8 cellular contexts compared by ENCODE assay signal in genomic region chr18:9101730-9102390, GRCh38. TPM values are rescaled to one million over a fixed set of nuclear protein-coding genes. Genes with fewer than 3 reads are reported as not detected.
A peak's percentile ranks its signal among the peaks of the same experiment; 100 is the strongest.
DNase-seq lines count a peak whose midpoint lies in the region; ATAC-seq and TF ChIP-seq lines count a peak whose summit lies in the region.

No MANE protein-coding gene starts in this region.

- no peaks in the 10 kb centered on the region for H3K36me3 ChIP-seq in esophagus squamous epithelium

- H3K27me3 ChIP-seq in esophagus squamous epithelium = no peaks in the 10 kb centered on the region

- peak; percentile 2 for ATAC-seq in GM21528 (IDR thresholded peaks at IDR 0.05; ENCODE audit: low FRiP score, unreplicated experiment)
- ATAC-seq in natural killer cell = peak; percentile 32 to 56 (median 48)
- no peak for ATAC-seq in GM21825 (IDR thresholded peaks at IDR 0.05; ENCODE audit: unreplicated experiment)

- intact Hi-C loops in esophagus squamous epithelium (cut with DNase I) (loop anchor here (2.0 kb wide), 1 partner anchor 35 kb away; the partner anchor contains the start of gene ANKRD12), natural killer cell (cut with micrococcal nuclease) (loop anchor here (1.0 to 10.0 kb wide), 4 partner anchors 29 to 813 kb away; partner anchors contain the start of genes RALBP1, TWSG1 and VAPA)

- peak overlapping the region; percentile 96 for H3K4me3 Mint-ChIP-seq in natural killer cell

- peaks cover 28 to 61% (median 31%) of the 10 kb centered on the region in 3 donors for H3K4me1 ChIP-seq in esophagus squamous epithelium

- H3K36me3 Mint-ChIP-seq in natural killer cell = no peaks in the 10 kb centered on the region

- peak overlapping the region; percentile 44 to 87 (median 70) for H3K4me3 ChIP-seq in esophagus squamous epithelium

- 0% methylated on average over 9 of the region's 9 CpGs for WGBS in esophagus squamous epithelium, 2 donors

- peak overlapping the region; percentile 85 to 98 for H3K27ac Mint-ChIP-seq in natural killer cell

- peak; percentile 45 for DNase-seq in DMS153 (lab: John Stamatoyannopoulos, UW)
- peak; percentile 69 for DNase-seq in LHCN-M2 (ENCODE audit: low read depth)
- peak; percentile 24 for DNase-seq in T-helper 22 cell (ENCODE audit: low read depth)
- DNase-seq in esophagus squamous epithelium (lab: John Stamatoyannopoulos, UW) = no peak
- DNase-seq in natural killer cell = no peak
- no peak for DNase-seq in activated CD4-positive, alpha-beta T cell treated with anti-CD3 and anti-CD28 coated beads for 1 hour

- no peaks in the 10 kb centered on the region for H3K9me3 ChIP-seq in esophagus squamous epithelium

- peaks cover 52% of the 10 kb centered on the region in 2 donors for H3K4me1 Mint-ChIP-seq in natural killer cell

- peak in 1 of 4 donors; percentile 1 for TF ChIP-seq POLR2A in esophagus squamous epithelium (IDR thresholded peaks at IDR 0.05)

- H3K9me3 Mint-ChIP-seq in natural killer cell = no peaks in the 10 kb centered on the region

- peak overlapping the region; percentile 91 to 97 (median 92) for H3K27ac ChIP-seq in esophagus squamous epithelium

- TF ChIP-seq CTCF in esophagus squamous epithelium (IDR thresholded peaks at IDR 0.05) (no peak), natural killer cell (IDR thresholded peaks at IDR 0.05) (no peak)

- H3K27me3 Mint-ChIP-seq in natural killer cell (ENCODE audit: low read depth in 2 of 2) = no peaks in the 10 kb centered on the region

RNA-seq across cellular contexts. Expression of gene NDUFV2, which starts 0.6 kb away (rescaled TPM):
- total RNA-seq in LHCN-M2 (2014; rRNA removed) (149 and 156 TPM in 2 replicates), esophagus squamous epithelium (100 to 1,000 TPM in 3 of 4 donors, 10 to 100 TPM in 1; 96.5 to 150 (median 110) TPM), natural killer cell (100 to 1,000 TPM; 137 to 188 (median 154) TPM)
- 145 TPM for polyA plus RNA-seq in LHCN-M2 (2012)

RNA-seq across cellular contexts. Expression of gene ANKRD12, which starts 34.7 kb away (rescaled TPM):
- total RNA-seq in LHCN-M2 (2014; rRNA removed) = 12.6 and 21.4 TPM in 2 replicates
- polyA plus RNA-seq in LHCN-M2 (2012) = 7.2 TPM
- total RNA-seq in esophagus squamous epithelium = 10 to 100 TPM; 13.0 to 60.3 (median 23.4) TPM
- 100 to 1,000 TPM; 136 to 148 (median 141) TPM for total RNA-seq in natural killer cell

Comparison
In these comparisons a context has a peak if more than half of its experiments do, and no peak if none do; other contexts are left out.
1. DNase-seq: peak in DMS153 (single experiment), LHCN-M2 (single experiment) and T-helper 22 cell (single experiment); none in esophagus squamous epithelium (single experiment), natural killer cell (single experiment) and activated CD4-positive, alpha-beta T cell treated with anti-CD3 and anti-CD28 coated beads for 1 hour (single experiment).